18 cellular contexts compared by ENCODE assay signal in genomic region chr20:20198011-20198410, GRCh38.
DNase-seq lines count a peak whose midpoint lies in the region; ATAC-seq and TF ChIP-seq lines count a peak whose summit lies in the region.
"Had no signal": no experiment of that assay in that cellular context is flagged by ENCODE, and none has a peak within 500 bp of the region (broad histone marks: within the 10 kb centered on the region; RNA-seq: fewer than 3 reads in every experiment).

No MANE protein-coding gene starts in this region.

- no peak overlapping the region for H3K4me3 Mint-ChIP-seq in mesothelial cell of epicardium
- H3K4me3 Mint-ChIP-seq: CD14-positive monocyte; CD4-positive, alpha-beta memory T cell had no signal

- H3K4me1 Mint-ChIP-seq in mesothelial cell of epicardium, result peaks cover 24% of the 10 kb centered on the region
- H3K4me1 Mint-ChIP-seq: CD4-positive, alpha-beta memory T cell had no signal

- no peak overlapping the region for H3K4me3 ChIP-seq in left ventricle myocardium inferior
- no peak overlapping the region for H3K4me3 ChIP-seq in BE2C (ENCODE audit: low read depth, low read length)
- H3K4me3 ChIP-seq: A549, BLaER1, GM12878, HAP-1 had no signal

- TF ChIP-seq CTCF in left ventricle myocardium inferior (IDR thresholded peaks at IDR 0.05; ENCODE audit: borderline replicate concordance), result no peak
- TF ChIP-seq CTCF in BE2C (IDR thresholded peaks at IDR 0.05; ENCODE audit: low read depth, low read length), result no peak
- TF ChIP-seq CTCF in mesothelial cell of epicardium (IDR thresholded peaks at IDR 0.05; ENCODE audit: unreplicated experiment), result no peak

- H3K4me1 ChIP-seq in left ventricle myocardium inferior (peaks cover 38% of the 10 kb centered on the region), BE2C (peaks cover 5% of the 10 kb centered on the region)
- H3K4me1 ChIP-seq: A549, HAP-1 had no signal

- intact Hi-C loops in left ventricle myocardium inferior (cut with micrococcal nuclease), result no loop called here
- intact Hi-C loops in left cardiac atrium (cut with DNase I), result no loop called here

- peaks cover 20% of the 10 kb centered on the region for H3K27me3 Mint-ChIP-seq in mesothelial cell of epicardium (ENCODE audit: low read depth)

- H3K36me3 ChIP-seq in left ventricle myocardium inferior (no peaks in the 10 kb centered on the region), BE2C (no peaks in the 10 kb centered on the region)
- H3K36me3 ChIP-seq: BLaER1, HAP-1 had no signal

- no peaks in the 10 kb centered on the region for H3K9me3 ChIP-seq in left ventricle myocardium inferior (replicated peaks)
- no peaks in the 10 kb centered on the region for H3K9me3 ChIP-seq in BE2C
- H3K9me3 ChIP-seq: A549, BLaER1, HAP-1 had no signal

- peak; percentile 39 for DNase-seq in DMS 273 (lab: John Stamatoyannopoulos, UW; ENCODE audit: unreplicated experiment)
- DNase-seq in DMS 273 treated with DMSO at 0.1 percent for 48 hours (lab: John Stamatoyannopoulos, UW), result no peak
- DNase-seq in left ventricle myocardium inferior, result no peak
- no peak for DNase-seq in left cardiac atrium
- DNase-seq in dermis microvascular lymphatic vessel endothelial cell (ENCODE audit: low read depth in 2 of 2), result peak; percentile 33 to 69
- DNase-seq in BE2C, result no peak
- no peak for DNase-seq in mesothelial cell of epicardium (ENCODE audit: low spot score in 2 of 2, unreplicated experiment in 2 of 2)
- DNase-seq: AML-193; CD4-positive, alpha-beta memory T cell; DMS53; DND-41; EL had no signal

- no peak for ATAC-seq in left cardiac atrium
- ATAC-seq: A549, GM12878 had no signal

- peaks cover 4% of the 10 kb centered on the region for H3K9me3 Mint-ChIP-seq in mesothelial cell of epicardium
- H3K9me3 Mint-ChIP-seq: CD14-positive monocyte; CD4-positive, alpha-beta memory T cell had no signal

- no peak overlapping the region for H3K27ac Mint-ChIP-seq in mesothelial cell of epicardium
- H3K27ac Mint-ChIP-seq: CD14-positive monocyte; CD4-positive, alpha-beta memory T cell had no signal

- H3K27ac ChIP-seq in left ventricle myocardium inferior (replicated peaks), result peak overlapping the region; percentile 0
- H3K27ac ChIP-seq: 22Rv1, A549, BLaER1 had no signal

- H3K36me3 Mint-ChIP-seq in mesothelial cell of epicardium, result no peaks in the 10 kb centered on the region
- H3K36me3 Mint-ChIP-seq: CD14-positive monocyte; CD4-positive, alpha-beta memory T cell had no signal

- H3K27me3 ChIP-seq in left ventricle myocardium inferior (ENCODE audit: low read depth), result no peaks in the 10 kb centered on the region
- H3K27me3 ChIP-seq in BE2C, result peaks cover 7% of the 10 kb centered on the region; the same call in 1 of the 2 replicates
- H3K27me3 ChIP-seq: BLaER1 had no signal

Comparison
In these comparisons a context has a peak if more than half of its experiments do, and no peak if none do; other contexts are left out.
1. DNase-seq: peak in DMS 273 (single experiment) and dermis microvascular lymphatic vessel endothelial cell (2 of 2); none in DMS 273 treated with DMSO at 0.1 percent for 48 hours (single experiment), left ventricle myocardium inferior (single experiment), left cardiac atrium (single experiment), BE2C (single experiment) and mesothelial cell of epicardium (0 of 2).